In the genomic region with DNA sequence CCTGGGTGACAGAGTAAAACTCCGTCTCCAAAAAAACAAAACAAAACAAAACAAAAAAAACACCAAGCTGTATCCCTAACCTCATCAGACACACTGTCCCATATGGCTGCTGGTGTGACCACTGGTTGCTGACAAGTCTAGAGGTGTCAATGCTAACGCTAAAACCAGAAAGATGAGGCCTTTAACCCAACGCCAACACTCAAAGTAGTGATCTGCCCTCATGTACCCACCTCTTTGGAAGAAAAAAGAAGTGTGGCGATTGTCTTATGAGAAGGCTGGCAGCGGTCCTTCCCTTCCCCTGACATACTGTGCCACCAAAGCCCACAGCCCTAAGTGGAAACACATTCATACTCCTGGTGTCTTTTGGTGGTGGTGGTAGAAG, we compare ENCODE assay signal across 8 cellular contexts. TPM values are rescaled to one million over a fixed set of nuclear protein-coding genes. Genes with fewer than 3 reads are reported as not detected.
A peak's percentile ranks its signal among the peaks of the same experiment; 100 is the strongest.
DNase-seq lines count a peak whose midpoint lies in the region; ATAC-seq, FAIRE-seq and TF ChIP-seq lines count a peak whose summit lies in the region.

No MANE protein-coding gene starts in this region.

- FAIRE-seq in GM19239 (lab: Jason Lieb, UNC) = peak; percentile 14

- H3K27ac ChIP-seq in Panc1 (ENCODE audit: low read length) (peak overlapping the region; percentile 98), esophagus squamous epithelium (peak overlapping the region; percentile 86 to 100 (median 94))

- DNase-seq in GM19239 (ENCODE audit: insufficient read length, low spot score) = no peak
- DNase-seq in Panc1 (ENCODE audit: low read depth, low spot score) = no peak
- DNase-seq in esophagus squamous epithelium (lab: John Stamatoyannopoulos, UW) = no peak
- no peak for DNase-seq in NCI-H187 (lab: John Stamatoyannopoulos, UW)
- DNase-seq in NCI-H1694 treated with DMSO at 0.1 percent for 48 hours (lab: John Stamatoyannopoulos, UW) = no peak
- DNase-seq in AML-193 (lab: John Stamatoyannopoulos, UW) = no peak

- H3K36me3 ChIP-seq in Panc1 (ENCODE audit: control insufficient read depth, insufficient read depth, low read length) = no peaks in the 10 kb centered on the region
- H3K36me3 ChIP-seq in esophagus squamous epithelium = peaks cover 0 to 6% (median 0%) of the 10 kb centered on the region in 3 donors
- H3K36me3 ChIP-seq in skeletal muscle satellite cell (ENCODE audit: insufficient read depth, low read length) = peaks cover 2% of the 10 kb centered on the region

- TF ChIP-seq POLR2A in esophagus squamous epithelium (IDR thresholded peaks at IDR 0.05) = no peak

- ATAC-seq in Panc1 (peak; percentile 37), HG02610 (IDR thresholded peaks at IDR 0.05; ENCODE audit: unreplicated experiment) (no peak)

- 44 to 49% methylated on average over 5 of the region's 5 CpGs for WGBS in esophagus squamous epithelium, 2 donors

- TF ChIP-seq CTCF in Panc1 (IDR thresholded peaks at IDR 0.05) (no peak), esophagus squamous epithelium (IDR thresholded peaks at IDR 0.05) (no peak)

- H3K9ac ChIP-seq in skeletal muscle satellite cell (ENCODE audit: low read depth, low read length) = peak overlapping the region; percentile 76

- H3K9me3 ChIP-seq in Panc1 (ENCODE audit: control insufficient read depth, insufficient read depth, low read depth, low read length) (no peaks in the 10 kb centered on the region), esophagus squamous epithelium (no peaks in the 10 kb centered on the region), skeletal muscle satellite cell (replicated peaks; ENCODE audit: low read length) (no peaks in the 10 kb centered on the region)

- in situ Hi-C loops in Panc1 (cut with HindIII; ENCODE audit: low pct_unique_long_range_greater_than_20kb, low sequenced_read_pairs) = no loop called here

- H3K27me3 ChIP-seq in Panc1 (ENCODE audit: control insufficient read depth, insufficient read depth, low read length) = no peaks in the 10 kb centered on the region
- H3K27me3 ChIP-seq in esophagus squamous epithelium = no peaks in the 10 kb centered on the region
- H3K27me3 ChIP-seq in skeletal muscle satellite cell (ENCODE audit: control insufficient read depth, insufficient read depth, low read length) = no peaks in the 10 kb centered on the region

- H3K4me1 ChIP-seq in Panc1 (ENCODE audit: control insufficient read depth, insufficient read depth, low read length) = peaks cover 77% of the 10 kb centered on the region
- H3K4me1 ChIP-seq in esophagus squamous epithelium = peaks cover 38 to 100% (median 59%) of the 10 kb centered on the region in 3 donors
- peaks cover 54% of the 10 kb centered on the region for H3K4me1 ChIP-seq in skeletal muscle satellite cell (ENCODE audit: control insufficient read depth, insufficient read depth, low read length)

- no TSS peak for BruUV-seq in Panc1 (replicated peaks; lab: Mats Ljungman, UMichigan)

- POLR2A ChIA-PET in Panc1 (lab: Charles Lee) = no interaction called here

- CTCF ChIA-PET in Panc1 (lab: Charles Lee) = interaction anchor here (0.5 to 2.5 kb wide), 6 partner anchors 9 to 486 kb away, joined by 3 to 11 read pairs (median 5); partner anchors contain the start of gene RAB1A

- H3K4me3 ChIP-seq in Panc1 (ENCODE audit: low read depth in 2 of 2, low read length in 2 of 2) (peak overlapping the region; percentile 44 to 72), esophagus squamous epithelium (peak overlapping the region in 3 of 4 donors; percentile 46 to 66 (median 49)), skeletal muscle satellite cell (ENCODE audit: low read length) (peak overlapping the region; percentile 66)

- intact Hi-C loops in Panc1 (cut with micrococcal nuclease; ENCODE audit: unreplicated experiment) = loop anchor here (2.0 kb wide), 1 partner anchor 223 kb away; no protein-coding TSS in a partner anchor
- intact Hi-C loops in esophagus squamous epithelium (cut with DNase I) = loop anchor here (10.0 kb wide), 1 partner anchor 59 kb away; no protein-coding TSS in a partner anchor

- H3K4me2 ChIP-seq in skeletal muscle satellite cell (ENCODE audit: low read length) = peak overlapping the region; percentile 86

RNA-seq across cellular contexts. Expression of gene SERTAD2, which starts 9.9 kb away (rescaled TPM):
- total RNA-seq in Panc1 (2021; ENCODE audit: unreplicated experiment) (24.3 TPM), esophagus squamous epithelium (10 to 100 TPM; 19.5 to 54.0 (median 20.8) TPM)
- polyA plus RNA-seq in Panc1 (2012; ENCODE audit: insufficient read length) = 16.4 TPM
- 10.6 and 15.5 TPM in 2 replicates for total RNA-seq in skeletal muscle satellite cell (2012; rRNA removed)
